In genomic region chr6:63440057-63440456, GRCh38 we compare ENCODE assay signal across 14 cellular contexts.
DNase-seq lines count a peak whose midpoint lies in the region; ATAC-seq and TF ChIP-seq lines count a peak whose summit lies in the region.
"Had no signal": no experiment of that assay in that cellular context is flagged by ENCODE, and none has a peak within 500 bp of the region (broad histone marks: within the 10 kb centered on the region; RNA-seq: fewer than 3 reads in every experiment).

No MANE protein-coding gene starts in this region.

- H3K9me3 Mint-ChIP-seq in glutamatergic neuron (ENCODE audit: unreplicated experiment): no peaks in the 10 kb centered on the region
- H3K9me3 Mint-ChIP-seq: activated CD4-positive, alpha-beta memory T cell treated with anti-CD3 and anti-CD28 coated beads, Interleukin-2, amount 10 ng/mL, durations not matched to agents 7 days and 5 days had no signal

- no peak overlapping the region for H3K4me3 ChIP-seq in uterus
- H3K4me3 ChIP-seq: SK-N-MC had no signal

- TF ChIP-seq POLR2A in uterus (IDR thresholded peaks at IDR 0.05): no peak

- intact Hi-C loops in uterus (cut with DNase I; ENCODE audit: low total_unique reads): no loop called here

- DNase-seq in DMS153 (lab: John Stamatoyannopoulos, UW) (peak; percentile 12), NCI-H510A treated with DMSO at 0.1 percent for 48 hours (lab: John Stamatoyannopoulos, UW) (peak; percentile 70), glutamatergic neuron (peak; percentile 51), uterus (no peak), AG08395 (ENCODE audit: low spot score) (no peak)
- no peak for DNase-seq in central memory CD4-positive, alpha-beta T cell
- DNase-seq: activated CD4-positive, alpha-beta memory T cell treated with anti-CD3 and anti-CD28 coated beads, Interleukin-2, amount 10 ng/mL, durations not matched to agents 7 days and 5 days; activated effector memory CD4-positive, alpha-beta T cell treated with anti-CD3 and anti-CD28 coated beads, Interleukin-2, amount 50 U/mL, for 16 hours; NCI-H1930; posterior cingulate gyrus; substantia nigra had no signal

- no peaks in the 10 kb centered on the region for H3K36me3 ChIP-seq in uterus

- H3K9me3 ChIP-seq in uterus: no peaks in the 10 kb centered on the region

- H3K27me3 Mint-ChIP-seq in glutamatergic neuron (ENCODE audit: unreplicated experiment): peaks cover 9% of the 10 kb centered on the region
- H3K27me3 Mint-ChIP-seq: activated CD4-positive, alpha-beta memory T cell treated with anti-CD3 and anti-CD28 coated beads, Interleukin-2, amount 10 ng/mL, durations not matched to agents 7 days and 5 days had no signal

- no peak overlapping the region for H3K4me3 Mint-ChIP-seq in glutamatergic neuron (ENCODE audit: unreplicated experiment)
- H3K4me3 Mint-ChIP-seq: activated CD4-positive, alpha-beta memory T cell treated with anti-CD3 and anti-CD28 coated beads, Interleukin-2, amount 10 ng/mL, durations not matched to agents 7 days and 5 days had no signal

- ATAC-seq in GM21529 (IDR thresholded peaks at IDR 0.05; ENCODE audit: unreplicated experiment): peak; percentile 54

- H3K27me3 ChIP-seq in uterus: no peaks in the 10 kb centered on the region

- H3K36me3 Mint-ChIP-seq in glutamatergic neuron (ENCODE audit: unreplicated experiment): no peaks in the 10 kb centered on the region

- H3K27ac Mint-ChIP-seq in glutamatergic neuron (ENCODE audit: unreplicated experiment): no peak overlapping the region
- H3K27ac Mint-ChIP-seq: activated CD4-positive, alpha-beta memory T cell treated with anti-CD3 and anti-CD28 coated beads, Interleukin-2, amount 10 ng/mL, durations not matched to agents 7 days and 5 days had no signal

- no peaks in the 10 kb centered on the region for H3K4me1 ChIP-seq in uterus

- H3K27ac ChIP-seq in uterus: no peak overlapping the region
- H3K27ac ChIP-seq: C4-2B, SK-N-MC had no signal

- no peak for TF ChIP-seq CTCF in glutamatergic neuron (IDR thresholded peaks at IDR 0.05; ENCODE audit: partially characterized antibody, unreplicated experiment)
- TF ChIP-seq CTCF in uterus (IDR thresholded peaks at IDR 0.05): no peak

- peaks cover 3% of the 10 kb centered on the region for H3K4me1 Mint-ChIP-seq in glutamatergic neuron (ENCODE audit: low read depth, unreplicated experiment)
- H3K4me1 Mint-ChIP-seq: activated CD4-positive, alpha-beta memory T cell treated with anti-CD3 and anti-CD28 coated beads, Interleukin-2, amount 10 ng/mL, durations not matched to agents 7 days and 5 days had no signal

Comparison
In these comparisons a context has a peak if more than half of its experiments do, and no peak if none do; other contexts are left out.
1. DNase-seq: peak in DMS153 (single experiment), NCI-H510A treated with DMSO at 0.1 percent for 48 hours (single experiment) and glutamatergic neuron (single experiment); none in central memory CD4-positive, alpha-beta T cell (single experiment), uterus (0 of 2) and AG08395 (single experiment).